21 cellular contexts compared by ENCODE assay signal in the genomic region with DNA sequence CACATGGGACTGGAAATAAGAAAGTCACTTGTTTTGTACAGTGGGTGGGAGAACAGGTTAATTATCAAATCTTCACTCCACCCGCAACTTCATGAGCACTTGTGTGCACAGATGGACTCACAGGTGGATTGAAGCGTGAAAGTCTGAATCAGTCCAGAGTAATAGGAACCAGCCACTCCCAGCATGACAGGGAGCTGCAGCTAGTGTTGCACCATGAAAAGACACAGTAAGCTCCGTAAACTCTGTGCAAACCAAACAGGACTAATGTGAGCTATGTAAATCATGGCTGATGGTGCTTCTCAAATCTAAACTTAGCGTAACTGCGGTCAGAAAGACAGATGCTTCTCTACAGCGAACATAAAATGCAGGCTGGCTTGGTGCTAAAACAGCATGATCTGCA.
DNase-seq lines count a peak whose midpoint lies in the region; FAIRE-seq and TF ChIP-seq lines count a peak whose summit lies in the region.
"Had no signal": no experiment of that assay in that cellular context is flagged by ENCODE, and none has a peak within 500 bp of the region (broad histone marks: within the 10 kb centered on the region; RNA-seq: fewer than 3 reads in every experiment).

No MANE protein-coding gene starts in this region.

- peak overlapping the region; percentile 6; the same call in 1 of the 2 replicates for H2AFZ ChIP-seq in H1 (ENCODE audit: low read length)

- no peak overlapping the region for H4K8ac ChIP-seq in H1 (ENCODE audit: extremely low read depth, insufficient read depth, low read length)

- 96% methylated on average over 6 of the region's 6 CpGs; no CpG with 5 or more reads in 1 of the 2 experiments for WGBS in H1 (ENCODE audit: extremely low coverage in 1 of 2, insufficient coverage in 1 of 2, insufficient read length in 1 of 2, insufficient replicate concordance in 2 of 2, low coverage in 1 of 2, low lambda C conversion rate in 2 of 2, missing lambda C conversion rate in 1 of 2), 2 experiments

- no peak for TF ChIP-seq POLR2A in H1 (IDR thresholded peaks at IDR 0.05; ENCODE audit: control extremely low read depth in 1 of 2, low read depth in 2 of 2, low read length in 2 of 2)

- H3K27ac ChIP-seq in H1 (ENCODE audit: low read depth, low read length), result no peak overlapping the region
- H3K27ac ChIP-seq in ascending aorta, result no peak overlapping the region
- H3K27ac ChIP-seq: left lung, skin epidermis had no signal

- no peak overlapping the region for H3K4me2 ChIP-seq in H1 (ENCODE audit: insufficient read depth in 1 of 2, low read depth in 2 of 2, low read length in 2 of 2)

- peak; percentile 9 for DNase-seq in NCI-H1694 treated with DMSO at 0.1 percent for 48 hours (lab: John Stamatoyannopoulos, UW)
- no peak for DNase-seq in NCI-H1694 (lab: John Stamatoyannopoulos, UW)
- peak; percentile 86 for DNase-seq in NCI-H2107 treated with DMSO at 0.1 percent for 48 hours (lab: John Stamatoyannopoulos, UW; ENCODE audit: unreplicated experiment)
- DNase-seq in H1 (ENCODE audit: low read depth in 1 of 2, low spot score in 2 of 2), result no peak
- DNase-seq in renal cortical epithelial cell (ENCODE audit: low read depth), result peak; percentile 76
- DNase-seq in ascending aorta (ENCODE audit: low spot score in 2 of 2), result no peak
- no peak for DNase-seq in stimulated activated naive CD4-positive, alpha-beta T cell (lab: John Stamatoyannopoulos, UW)
- no peak for DNase-seq in NCI-H2029 (lab: John Stamatoyannopoulos, UW)
- DNase-seq: activated CD4-positive, alpha-beta T cell treated with anti-CD3 and anti-CD28 coated beads, Interleukin-2, amount 50 U/mL, for 4 hours; activated CD8-positive, alpha-beta memory T cell treated with anti-CD3 and anti-CD28 coated beads, Interleukin-2, amount 50 U/mL, for 4 hours; activated naive CD8-positive, alpha-beta T cell treated with anti-CD3 and anti-CD28 coated beads for 36 hours; foreskin fibroblast; left lung; naive B cell; occipital lobe; stimulated activated CD4-positive, alpha-beta T cell treated with anti-CD3 and anti-CD28 coated beads, Interleukin-1b, Interleukin-23, amount 100 ng/mL, for 48 hours had no signal

- H3K4me3 ChIP-seq in H1 (ENCODE audit: extremely low read depth in 1 of 4, insufficient read depth in 2 of 4, low read depth in 3 of 4, low read length in 4 of 4), result no peak overlapping the region
- H3K4me3 ChIP-seq in ascending aorta, result no peak overlapping the region
- H3K4me3 ChIP-seq: left lung, skin epidermis had no signal

- H2BK20ac ChIP-seq in H1 (ENCODE audit: low read length), result no peak overlapping the region

- H3K9ac ChIP-seq in H1 (replicated peaks in 1 of 4; ENCODE audit: extremely low read depth in 1 of 4, low read depth in 3 of 4, low read length in 3 of 4), result no peak overlapping the region

- no peaks in the 10 kb centered on the region for H3K27me3 ChIP-seq in H1 (replicated peaks in 1 of 4; ENCODE audit: control insufficient read depth in 3 of 4, extremely low read depth in 1 of 4, insufficient read depth in 3 of 4, low read length in 3 of 4)
- H3K27me3 ChIP-seq in ascending aorta, result no peaks in the 10 kb centered on the region
- H3K27me3 ChIP-seq: left lung had no signal

- no peaks in the 10 kb centered on the region for H3K79me1 ChIP-seq in H1 (ENCODE audit: low read depth, low read length)

- TF ChIP-seq CTCF in H1 (IDR thresholded peaks at IDR 0.05; ENCODE audit: control extremely low read depth in 1 of 3, insufficient read depth in 1 of 3, low read depth in 1 of 3, low read length in 3 of 3) (no peak), ascending aorta (IDR thresholded peaks at IDR 0.05) (no peak)

- no peak overlapping the region for H2BK15ac ChIP-seq in H1 (ENCODE audit: low read length)

- no peak overlapping the region for H2BK12ac ChIP-seq in H1 (ENCODE audit: low read depth, low read length)

- H3K4ac ChIP-seq in H1 (replicated peaks; ENCODE audit: insufficient read length, low read depth, low read length), result no peak overlapping the region

- no peak for TF ChIP-seq EP300 in H1 (IDR thresholded peaks at IDR 0.05; ENCODE audit: borderline replicate concordance in 1 of 2, low read depth in 2 of 2, low read length in 2 of 2)

- H3K14ac ChIP-seq in H1 (ENCODE audit: insufficient read length), result no peak overlapping the region

- no peaks in the 10 kb centered on the region for H3K9me3 ChIP-seq in H1 (ENCODE audit: insufficient read depth in 2 of 2, low read depth in 1 of 2, low read length in 1 of 2)
- H3K9me3 ChIP-seq in ascending aorta, result no peaks in the 10 kb centered on the region
- H3K9me3 ChIP-seq: left lung had no signal

- no peak overlapping the region for H2BK5ac ChIP-seq in H1 (ENCODE audit: low read depth, low read length)

- no peak overlapping the region for H3K56ac ChIP-seq in H1 (replicated peaks; ENCODE audit: insufficient read length, low read depth, low read length)

- no peak for TF ChIP-seq RAD21 in H1 (IDR thresholded peaks at IDR 0.05 in 1 of 2, conservative IDR thresholded peaks at IDR 0.05 in 1 of 2; ENCODE audit: low read depth in 2 of 2, low read length in 2 of 2)

- H3K23ac ChIP-seq in H1 (ENCODE audit: insufficient read length), result no peak overlapping the region

- intact Hi-C loops in ascending aorta (cut with DNase I), result no loop called here

- H4K91ac ChIP-seq in H1 (replicated peaks; ENCODE audit: insufficient read length, low read length), result no peak overlapping the region

- no peak overlapping the region for H2BK120ac ChIP-seq in H1 (replicated peaks; ENCODE audit: low read depth, low read length)

- H3K4me1 ChIP-seq in H1 (replicated peaks in 1 of 4; ENCODE audit: control insufficient read depth in 3 of 4, insufficient read depth in 4 of 4, low read length in 3 of 4) (no peaks in the 10 kb centered on the region), ascending aorta (no peaks in the 10 kb centered on the region)
- H3K4me1 ChIP-seq: left lung had no signal

- H3K36me3 ChIP-seq in H1 (ENCODE audit: control insufficient read depth in 2 of 4, insufficient read depth in 4 of 4, low read length in 3 of 4) (no peaks in the 10 kb centered on the region), ascending aorta (no peaks in the 10 kb centered on the region)
- H3K36me3 ChIP-seq: left lung had no signal

- no peaks in the 10 kb centered on the region for H4K20me1 ChIP-seq in H1 (replicated peaks in 1 of 2; ENCODE audit: control insufficient read depth in 1 of 2, insufficient read depth in 2 of 2, low read length in 2 of 2)

- H3K79me2 ChIP-seq in H1 (ENCODE audit: control insufficient read depth in 1 of 2, insufficient read depth in 2 of 2, low read length in 2 of 2), result no peaks in the 10 kb centered on the region

- no peak overlapping the region for H4K5ac ChIP-seq in H1 (ENCODE audit: insufficient read length, low read depth, low read length)

- CTCF ChIA-PET in H1 (lab: Charles Lee; ENCODE audit: partially characterized antibody), result interaction anchor here (0.5 to 1.7 kb wide), 6 partner anchors 8 to 802 kb away, joined by 3 to 6 read pairs (median 4); no protein-coding TSS in a partner anchor

- H3K18ac ChIP-seq in H1 (ENCODE audit: extremely low read depth, low read length), result no peak overlapping the region

- no peak overlapping the region for H2AK5ac ChIP-seq in H1 (ENCODE audit: low read depth, low read length)

- no peaks in the 10 kb centered on the region for H3K23me2 ChIP-seq in H1 (ENCODE audit: low read depth, low read length)

- FAIRE-seq in H1 (lab: Jason Lieb, UNC), result no peak
- FAIRE-seq: A204.1, endothelial cell of umbilical vein, GM12891, HepG2 had no signal

- POLR2A ChIA-PET in H1 (lab: Charles Lee; ENCODE audit: partially characterized antibody), result no interaction called here

TF ChIP-seq in H1, 55 proteins besides CTCF, POLR2A, EP300 and RAD21:
- TF ChIP-seq FOSL1 (IDR thresholded peaks at IDR 0.05; ENCODE audit: insufficient read depth, low read depth, low read length) (no peak), ATF2 (IDR thresholded peaks at IDR 0.05; ENCODE audit: low read length) (no peak), POLR2AphosphoS5 (IDR thresholded peaks at IDR 0.05; ENCODE audit: low read depth, low read length) (no peak), KDM5A (IDR thresholded peaks at IDR 0.05; ENCODE audit: low read length) (no peak), SP2 (IDR thresholded peaks at IDR 0.05; ENCODE audit: low read length) (no peak), BCL11A (IDR thresholded peaks at IDR 0.05; ENCODE audit: low read depth in 2 of 2, low read length in 2 of 2) (no peak), PHF8 (conservative IDR thresholded peaks at IDR 0.05; ENCODE audit: low read depth, low read length) (no peak), CBX5 (IDR thresholded peaks at IDR 0.05; ENCODE audit: low read depth, low read length) (no peak), CEBPB (IDR thresholded peaks at IDR 0.05; ENCODE audit: low read depth, low read length) (no peak), ASH2L (IDR thresholded peaks at IDR 0.05; ENCODE audit: low read length) (no peak), TAF7 (optimal IDR thresholded peaks at IDR 0.05; ENCODE audit: borderline replicate concordance, low read depth, low read length) (no peak), GTF2F1 (IDR thresholded peaks at IDR 0.05; ENCODE audit: borderline replicate concordance, low read depth, low read length) (no peak)

Comparison
In these comparisons a context has a peak if more than half of its experiments do, and no peak if none do; other contexts are left out.
1. DNase-seq: peak in NCI-H1694 treated with DMSO at 0.1 percent for 48 hours (single experiment), NCI-H2107 treated with DMSO at 0.1 percent for 48 hours (single experiment) and renal cortical epithelial cell (single experiment); none in NCI-H1694 (single experiment), H1 (0 of 2), ascending aorta (0 of 2), stimulated activated naive CD4-positive, alpha-beta T cell (0 of 6) and NCI-H2029 (single experiment).